In the genomic region with DNA sequence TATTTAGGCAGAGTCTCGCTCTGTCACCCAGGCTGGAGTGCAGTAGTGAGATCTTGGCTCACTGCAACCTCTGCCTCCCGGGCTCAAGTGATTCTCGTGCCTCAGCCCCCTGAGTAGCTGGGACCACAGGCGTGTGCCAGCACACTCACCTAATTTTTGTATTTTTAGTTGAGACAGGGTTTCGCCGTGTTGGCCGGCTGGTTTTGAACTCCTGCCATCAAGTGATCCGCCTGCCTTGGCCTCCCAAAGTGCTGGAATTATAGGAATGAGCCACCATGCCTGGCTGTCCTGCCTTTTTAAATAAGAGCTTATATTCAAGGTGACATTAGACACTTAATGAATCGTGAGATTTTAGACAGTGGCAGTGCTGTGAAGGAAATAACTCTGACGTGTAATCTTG, we compare ENCODE assay signal across 8 cellular contexts. TPM values are rescaled to one million over a fixed set of nuclear protein-coding genes. Genes with fewer than 3 reads are reported as not detected.
DNase-seq lines count a peak whose midpoint lies in the region; ATAC-seq and TF ChIP-seq lines count a peak whose summit lies in the region.
"Not testable (repeated sequence)": the region's sequence is repeated elsewhere in the genome, so short reads cannot be mapped to it uniquely, and the experiment has no call there.

No MANE protein-coding gene starts in this region.

- in situ Hi-C loops in astrocyte of the spinal cord (cut with HindIII; ENCODE audit: low sequenced_read_pairs): not testable (repeated sequence)

- peaks cover 0 to 40% of the 10 kb centered on the region in 2 donors for H3K36me3 ChIP-seq in psoas muscle (ENCODE audit: insufficient read depth in 1 of 2, low read depth in 1 of 2)

- H3K27me3 ChIP-seq in AG04450 (ENCODE audit: control insufficient read depth, insufficient read depth, low read length); psoas muscle (ENCODE audit: insufficient read depth in 3 of 3, low read length in 2 of 3): not testable (repeated sequence)

- not testable (repeated sequence) for H3K9me3 ChIP-seq in AG04450 (ENCODE audit: control insufficient read depth, insufficient read depth, low read length); psoas muscle

- H3K4me1 ChIP-seq in psoas muscle: peaks cover 43% of the 10 kb centered on the region

- POLR2A ChIA-PET in AG04450 (lab: Yijun Ruan, JAX): interaction anchor here (0.8 kb wide), 1 partner anchor 11 kb away, joined by 3 read pairs; no protein-coding TSS in a partner anchor

- CTCF ChIA-PET in AG04450 (lab: Charles Lee): not testable (repeated sequence)

- not testable (repeated sequence) for TF ChIP-seq CTCF in AG04450 (IDR thresholded peaks at IDR 0.05; ENCODE audit: low read depth, low read length); astrocyte of the spinal cord (IDR thresholded peaks at IDR 0.05; ENCODE audit: low read depth, low read length); coronary artery (IDR thresholded peaks at IDR 0.05); psoas muscle (IDR thresholded peaks at IDR 0.05)

- intact Hi-C loops in Right ventricle myocardium inferior (cut with DNase I): not testable (repeated sequence)
- intact Hi-C loops in psoas muscle (cut with DNase I): loop anchor here in 1 of 2 donors (5.0 kb wide), 1 partner anchor 34 kb away; no protein-coding TSS in a partner anchor

- not testable (repeated sequence) for H3K4me3 ChIP-seq in AG04450 (ENCODE audit: low read depth, low read length); astrocyte of the spinal cord (ENCODE audit: low read depth, low read length); psoas muscle
- peak overlapping the region; percentile 29 for H3K4me3 ChIP-seq in coronary artery

- DNase-seq in AG04450 (ENCODE audit: low read depth, low spot score); coronary artery (ENCODE audit: low spot score); Right ventricle myocardium inferior (ENCODE audit: missing footprints); psoas muscle: not testable (repeated sequence)
- DNase-seq in astrocyte of the spinal cord (ENCODE audit: low read depth, low spot score) (peak; percentile 15), iris pigment epithelial cell (ENCODE audit: low read depth) (peak; percentile 16)

- ATAC-seq in SK-N-SH treated with all-trans-retinoic acid at 6 μM for 48 hours: peak; percentile 13; the same call in 2 of the 3 replicates
- peak; percentile 30 for ATAC-seq in Right ventricle myocardium inferior
- ATAC-seq in psoas muscle: peak in 3 of 4 donors; percentile 23 to 46 (median 45)

- peak overlapping the region; percentile 31 for H3K27ac ChIP-seq in AG04450 (ENCODE audit: low read depth, low read length)
- peak overlapping the region; percentile 56 to 61 for H3K27ac ChIP-seq in coronary artery
- H3K27ac ChIP-seq in psoas muscle: peak overlapping the region; percentile 59
- peak overlapping the region; percentile 54 for H3K27ac ChIP-seq in temporal lobe (ENCODE audit: low read depth, low read length)

- WGBS in psoas muscle, 3 donors: 20 to 35% (median 20%) methylated on average over 10 of the region's 10 CpGs

RNA-seq across cellular contexts. Expression of gene KLC1, which starts 24.3 kb away (rescaled TPM):
- polyA plus RNA-seq in AG04450 (2011; rRNA removed) (126 and 160 TPM in 2 replicates), psoas muscle (100 to 1,000 TPM in 2 of 3 donors, 10 to 100 TPM in 1; 86.4 to 256 (median 201) TPM)
- polyA minus RNA-seq in AG04450 (2011; rRNA and poly(A)+ RNA removed): 134 and 150 TPM in 2 replicates
- total RNA-seq in Right ventricle myocardium inferior (151 TPM), psoas muscle (100 to 1,000 TPM; 126 to 190 (median 148) TPM), temporal lobe (412 TPM)
